Comparison of ENCODE assay signal across 1 cellular context in genomic region chr14:103103461-103104388, GRCh38.
TF ChIP-seq lines count a peak whose summit lies in the region.

No MANE protein-coding gene starts in this region.

TF ChIP-seq in HepG2, 621 proteins besides CTCF, POLR2A, EP300 and RAD21 (continued from another document and continues in another):
- TF ChIP-seq ZBTB4 (CRISPR knock-in tag; IDR thresholded peaks at IDR 0.05; ENCODE audit: borderline replicate concordance) (no peak; the same call in 1 of the 2 replicates), PLSCR1 (CRISPR knock-in tag; IDR thresholded peaks at IDR 0.05; ENCODE audit: borderline replicate concordance) (no peak), ZNF280D (CRISPR knock-in tag; IDR thresholded peaks at IDR 0.05) (peak; percentile 50; the same call in 1 of the 2 replicates), ZNF619 (CRISPR knock-in tag; IDR thresholded peaks at IDR 0.05) (no peak), ZBTB1 (CRISPR knock-in tag; IDR thresholded peaks at IDR 0.05; ENCODE audit: borderline replicate concordance) (no peak), ZNF224 (CRISPR knock-in tag; IDR thresholded peaks at IDR 0.05) (no peak), NFATC3 (CRISPR knock-in tag; IDR thresholded peaks at IDR 0.05) (no peak), TBX2 (CRISPR knock-in tag; IDR thresholded peaks at IDR 0.05; ENCODE audit: borderline replicate concordance) (peak; percentile 81), ZBTB40 (IDR thresholded peaks at IDR 0.05) (no peak), ZBTB40 (CRISPR knock-in tag; IDR thresholded peaks at IDR 0.05) (no peak), TSC22D2 (CRISPR knock-in tag; IDR thresholded peaks at IDR 0.05; ENCODE audit: borderline replicate concordance) (no peak), ZNF674 (CRISPR knock-in tag; IDR thresholded peaks at IDR 0.05; ENCODE audit: low read depth) (no peak), CC2D1A (CRISPR knock-in tag; IDR thresholded peaks at IDR 0.05) (no peak), ZNF775 (CRISPR knock-in tag; IDR thresholded peaks at IDR 0.05; ENCODE audit: borderline replicate concordance) (no peak), MIXL1 (CRISPR knock-in tag; IDR thresholded peaks at IDR 0.05) (0 out of 2 replicates have a peak, but pooled peaks have one; percentile 26), HOMEZ (CRISPR knock-in tag; IDR thresholded peaks at IDR 0.05; ENCODE audit: low read depth) (no peak), PHF8 (CRISPR knock-in tag; IDR thresholded peaks at IDR 0.05) (peak; percentile 50; the same call in 1 of the 2 replicates), ZIK1 (CRISPR knock-in tag; IDR thresholded peaks at IDR 0.05; ENCODE audit: borderline replicate concordance, low read depth) (0 out of 2 replicates have a peak, but pooled peaks have one; percentile 48), ZFP91 (CRISPR knock-in tag; IDR thresholded peaks at IDR 0.05; ENCODE audit: borderline replicate concordance) (peak; percentile 70), KLF12 (CRISPR knock-in tag; IDR thresholded peaks at IDR 0.05; ENCODE audit: borderline replicate concordance) (peak; percentile 44; the same call in 1 of the 2 replicates), THRA (CRISPR knock-in tag; IDR thresholded peaks at IDR 0.05; ENCODE audit: borderline replicate concordance) (peak; percentile 29; the same call in 1 of the 2 replicates), ZNF441 (CRISPR knock-in tag; IDR thresholded peaks at IDR 0.05; ENCODE audit: borderline replicate concordance) (peak; percentile 56; the same call in 1 of the 2 replicates), E2F1 (CRISPR knock-in tag; IDR thresholded peaks at IDR 0.05) (no peak), ZNF280B (CRISPR knock-in tag; IDR thresholded peaks at IDR 0.05; ENCODE audit: borderline replicate concordance) (no peak)
